ENCODE assay signal across 14 cellular contexts in genomic region chr15:47027322-47027946, GRCh38.
A peak's percentile ranks its signal among the peaks of the same experiment; 100 is the strongest.
DNase-seq lines count a peak whose midpoint lies in the region; ATAC-seq and TF ChIP-seq lines count a peak whose summit lies in the region.
"Had no signal": no experiment of that assay in that cellular context is flagged by ENCODE, and none has a peak within 500 bp of the region (broad histone marks: within the 10 kb centered on the region; RNA-seq: fewer than 3 reads in every experiment).

No MANE protein-coding gene starts in this region.

- intact Hi-C loops in prostate gland (cut with DNase I): no loop called here

- no peaks in the 10 kb centered on the region for H3K36me3 ChIP-seq in NT2/D1 (ENCODE audit: insufficient read depth, insufficient read length, low read length)
- H3K36me3 ChIP-seq in iPS DF 6.9 (ENCODE audit: control insufficient read depth, insufficient read depth, low read length): no peaks in the 10 kb centered on the region
- H3K36me3 ChIP-seq in prostate gland: no peaks in the 10 kb centered on the region
- H3K36me3 ChIP-seq: esophagus squamous epithelium had no signal

- no peak overlapping the region for H3K9ac ChIP-seq in NT2/D1 (ENCODE audit: insufficient read length, low read depth)

- TF ChIP-seq POLR2A in prostate gland (IDR thresholded peaks at IDR 0.05): no peak

- no peaks in the 10 kb centered on the region for H3K4me1 ChIP-seq in NT2/D1 (ENCODE audit: insufficient read depth, insufficient read length)
- H3K4me1 ChIP-seq in iPS DF 6.9 (ENCODE audit: control insufficient read depth, insufficient read depth, low read length): no peaks in the 10 kb centered on the region
- no peaks in the 10 kb centered on the region for H3K4me1 ChIP-seq in prostate gland (replicated peaks)
- H3K4me1 ChIP-seq: esophagus squamous epithelium had no signal

- H3K27me3 ChIP-seq in NT2/D1 (ENCODE audit: insufficient read depth, insufficient read length) (no peaks in the 10 kb centered on the region), iPS DF 6.9 (ENCODE audit: control insufficient read depth, insufficient read depth, low read length) (no peaks in the 10 kb centered on the region), prostate gland (replicated peaks; ENCODE audit: insufficient read depth) (no peaks in the 10 kb centered on the region)
- H3K27me3 ChIP-seq: esophagus squamous epithelium had no signal

- H3K9me3 ChIP-seq in NT2/D1 (ENCODE audit: insufficient read depth, low read length) (no peaks in the 10 kb centered on the region), iPS DF 6.9 (ENCODE audit: control insufficient read depth, insufficient read depth, low read length) (no peaks in the 10 kb centered on the region), prostate gland (no peaks in the 10 kb centered on the region)

- TF ChIP-seq CTCF in prostate gland (IDR thresholded peaks at IDR 0.05): no peak

- no peak overlapping the region for H3K27ac ChIP-seq in iPS DF 6.9 (ENCODE audit: low read length)
- H3K27ac ChIP-seq in prostate gland: no peak overlapping the region
- H3K27ac ChIP-seq: esophagus squamous epithelium had no signal

- peak; percentile 2 for DNase-seq in DMS53 treated with DMSO at 0.1 percent for 48 hours (lab: John Stamatoyannopoulos, UW; ENCODE audit: unreplicated experiment)
- DNase-seq in Kasumi-1 (lab: John Stamatoyannopoulos, UW): peak; percentile 4 to 39
- DNase-seq in NT2/D1 (ENCODE audit: low read depth, low spot score): peak; percentile 5
- peak; percentile 11 for DNase-seq in iPS DF 6.9 (ENCODE audit: low read depth, low spot score)
- DNase-seq in prostate gland (ENCODE audit: low spot score): no peak
- DNase-seq: CD4-positive, alpha-beta memory T cell; cerebellar nuclear complex; esophagus squamous epithelium; HFFc6 had no signal

- no peak for ATAC-seq in GM18907 (IDR thresholded peaks at IDR 0.05; ENCODE audit: unreplicated experiment)
- no peak for ATAC-seq in GM18868 (IDR thresholded peaks at IDR 0.05; ENCODE audit: unreplicated experiment)
- no peak for ATAC-seq in HG03135 (IDR thresholded peaks at IDR 0.05; ENCODE audit: unreplicated experiment)
- ATAC-seq: activated naive CD4-positive, alpha-beta T cell treated with anti-CD3 and anti-CD28 coated beads, Interleukin-2, amount 50 U/mL, for 72 hours; right cardiac atrium had no signal

- no CpG with 5 or more reads among the region's 5 CpGs for WGBS in iPS DF 6.9 (ENCODE audit: insufficient coverage, insufficient read length)
- WGBS in prostate gland: 80% methylated on average over 5 of the region's 5 CpGs

- H3K4me3 ChIP-seq in NT2/D1 (ENCODE audit: insufficient read length, low read depth) (no peak overlapping the region), iPS DF 6.9 (ENCODE audit: low read length) (no peak overlapping the region), prostate gland (no peak overlapping the region)
- H3K4me3 ChIP-seq: esophagus squamous epithelium had no signal
